ENCODE assay signal across 27 cellular contexts in genomic region chr3:12773724-12774105, GRCh38. TPM values are rescaled to one million over a fixed set of nuclear protein-coding genes. Genes with fewer than 3 reads are reported as not detected.
"Had no signal": no experiment of that assay in that cellular context is flagged by ENCODE, and none has a peak within 500 bp of the region (broad histone marks: within the 10 kb centered on the region; RNA-seq: fewer than 3 reads in every experiment).

No MANE protein-coding gene starts in this region.

- H3K36me3 Mint-ChIP-seq: activated naive CD4-positive, alpha-beta T cell treated with anti-CD3 and anti-CD28 coated beads, Interleukin-2, amount 50 U/mL, for 72 hours had no signal

- H3K4me3 Mint-ChIP-seq: activated CD8-positive, alpha-beta T cell treated with anti-CD3 and anti-CD28 coated beads, Interleukin-2, amount 10 ng/mL, durations not matched to agents 7 days and 5 days had no signal

- H3K4me1 ChIP-seq: Peyer's patch, SJCRH30 had no signal

- H3K9me3 ChIP-seq: Peyer's patch, SJCRH30, SK-N-SH had no signal

- H3K27me3 ChIP-seq: brain microvascular endothelial cell, cardiac muscle cell, Peyer's patch, SJCRH30 had no signal

- H3K9ac ChIP-seq: SK-N-SH had no signal

- H3K36me3 ChIP-seq: brain microvascular endothelial cell, cardiac muscle cell, Peyer's patch, SJCRH30 had no signal

- H3K4me3 ChIP-seq: cardiac muscle cell, Peyer's patch, SJCRH30 had no signal

- DNase-seq: activated CD4-positive, alpha-beta T cell treated with anti-CD3 and anti-CD28 coated beads for 48 hours; activated CD4-positive, alpha-beta T cell treated with anti-CD3 and anti-CD28 coated beads, Interleukin-2, amount 50 U/mL, for 4 hours; activated CD8-positive, alpha-beta memory T cell treated with anti-CD3 and anti-CD28 coated beads, Interleukin-2, amount 50 U/mL, for 48 hours; activated CD8-positive, alpha-beta T cell treated with anti-CD3 and anti-CD28 coated beads, Interleukin-2, amount 10 ng/mL, durations not matched to agents 7 days and 5 days; activated effector memory CD4-positive, alpha-beta T cell treated with anti-CD3 and anti-CD28 coated beads, Interleukin-2, amount 50 U/mL, for 16 hours; activated naive CD4-positive, alpha-beta T cell treated with Interleukin-2 at 50 U/mL for 16 hours; activated T-cell treated with anti-CD3 and anti-CD28 coated beads, Interleukin-2, amount 50 U/mL, for 1 hour; brain microvascular endothelial cell; Karpas-422; NCI-H1105; NCI-H1436; NCI-H1694 treated with DMSO at 0.1 percent for 48 hours; NCI-H2029 treated with DMSO at 0.1 percent for 48 hours; NCI-H526; NCI-H774; NK-92 treated with Interleukin-12 subunit alpha and Interleukin-12 subunit beta, amount 100 ng/mL, for 24 hours; Peyer's patch; Right ventricle myocardium superior; SJCRH30; SK-N-SH; T-helper 1 cell had no signal

- ATAC-seq: activated CD4-positive, CD25-positive, alpha-beta regulatory T cell treated with anti-CD3 and anti-CD28 coated beads, Interleukin-2, amount 50 U/mL, for 24 hours; activated CD8-positive, alpha-beta T cell treated with anti-CD3 and anti-CD28 coated beads, Interleukin-2, amount 10 ng/mL, durations not matched to agents 7 days and 5 days had no signal

- H3K27ac Mint-ChIP-seq: activated CD8-positive, alpha-beta T cell treated with anti-CD3 and anti-CD28 coated beads, Interleukin-2, amount 10 ng/mL, durations not matched to agents 7 days and 5 days had no signal

- H3K4me2 ChIP-seq: SK-N-SH had no signal

- H3K27ac ChIP-seq: brain microvascular endothelial cell, cardiac muscle cell, Peyer's patch, RWPE1, SJCRH30, VCaP had no signal

RNA-seq across cellular contexts. Expression of gene TMEM40, which starts 14.7 kb away (rescaled TPM):
- total RNA-seq: activated CD8-positive, alpha-beta T cell treated with anti-CD3 and anti-CD28 coated beads, Interleukin-2, amount 10 ng/mL, durations not matched to agents 7 days and 5 days; activated naive CD4-positive, alpha-beta T cell treated with anti-CD3 and anti-CD28 coated beads, Interleukin-2, amount 50 U/mL, for 72 hours; Peyer's patch; T-helper 2 cell treated with Interferon-gamma antibody and Interleukin-4, amounts not matched to agents 100 ng/mL and 5 ng/mL, for 36 hours had no signal
